Comparison of ENCODE assay signal across 32 cellular contexts in the genomic region with DNA sequence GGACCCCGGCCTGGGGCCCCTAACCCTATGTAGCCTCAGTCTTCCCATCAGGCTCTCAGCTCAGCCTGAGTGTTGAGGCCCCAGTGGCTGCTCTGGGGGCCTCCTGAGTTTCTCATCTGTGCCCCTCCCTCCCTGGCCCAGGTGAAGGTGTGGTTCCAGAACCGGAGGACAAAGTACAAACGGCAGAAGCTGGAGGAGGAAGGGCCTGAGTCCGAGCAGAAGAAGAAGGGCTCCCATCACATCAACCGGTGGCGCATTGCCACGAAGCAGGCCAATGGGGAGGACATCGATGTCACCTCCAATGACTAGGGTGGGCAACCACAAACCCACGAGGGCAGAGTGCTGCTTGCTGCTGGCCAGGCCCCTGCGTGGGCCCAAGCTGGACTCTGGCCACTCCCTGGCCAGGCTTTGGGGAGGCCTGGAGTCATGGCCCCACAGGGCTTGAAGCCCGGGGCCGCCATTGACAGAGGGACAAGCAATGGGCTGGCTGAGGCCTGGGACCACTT. TPM values are rescaled to one million over a fixed set of nuclear protein-coding genes. Genes with fewer than 3 reads are reported as not detected.
DNase-seq lines count a peak whose midpoint lies in the region; ATAC-seq, FAIRE-seq and TF ChIP-seq lines count a peak whose summit lies in the region.
"Had no signal": no experiment of that assay in that cellular context is flagged by ENCODE, and none has a peak within 500 bp of the region (broad histone marks: within the 10 kb centered on the region; RNA-seq: fewer than 3 reads in every experiment).

No MANE protein-coding gene starts in this region.

- peak in 2 of 3 donors; percentile 26 to 44 for DNase-seq in right cardiac atrium
- DNase-seq in left ventricle myocardium inferior: no peak
- DNase-seq in H1 (ENCODE audit: low read depth in 1 of 2, low spot score in 2 of 2): no peak
- DNase-seq in mucosa of descending colon: peak in 2 of 3 donors; percentile 47 to 55
- peak; percentile 48 for DNase-seq in upper lobe of right lung
- DNase-seq in A172 (ENCODE audit: low spot score): no peak
- DNase-seq: C1 segment of cervical spinal cord; CD4-positive, alpha-beta memory T cell; COR-L47; DMS53; GDM1; HFFc6; NCI-H1092; NCI-H1417 treated with DMSO at 0.1 percent for 48 hours; NCI-H1694 treated with DMSO at 0.1 percent for 48 hours; NCI-H2081; NCI-H226; NCI-H510A treated with DMSO at 0.1 percent for 48 hours; NCI-H748 treated with DMSO at 0.1 percent for 48 hours; PC-9; RPMI8226; SHP77 had no signal

- peaks cover 0 to 2% of the 10 kb centered on the region in 2 experiments for H4K20me1 ChIP-seq in H1 (replicated peaks in 1 of 2; ENCODE audit: control insufficient read depth in 1 of 2, insufficient read depth in 2 of 2, low read length in 2 of 2)

- no peak overlapping the region for H2BK120ac ChIP-seq in H1 (replicated peaks; ENCODE audit: low read depth, low read length)

- H3K27me3 ChIP-seq in right cardiac atrium (ENCODE audit: control insufficient read depth, insufficient read depth): no peaks in the 10 kb centered on the region
- H3K27me3 ChIP-seq in left ventricle myocardium inferior (ENCODE audit: low read depth): peaks cover 54% of the 10 kb centered on the region
- peaks cover under 1 to 32% (median 20%) of the 10 kb centered on the region in 4 experiments for H3K27me3 ChIP-seq in H1 (replicated peaks in 1 of 4; ENCODE audit: control insufficient read depth in 3 of 4, extremely low read depth in 1 of 4, insufficient read depth in 3 of 4, low read length in 3 of 4)
- peaks cover 18% of the 10 kb centered on the region for H3K27me3 ChIP-seq in upper lobe of right lung

- H3K18ac ChIP-seq in H1 (ENCODE audit: extremely low read depth, low read length): no peak overlapping the region

- TF ChIP-seq RAD21 in H1 (IDR thresholded peaks at IDR 0.05 in 1 of 2, conservative IDR thresholded peaks at IDR 0.05 in 1 of 2; ENCODE audit: low read depth in 2 of 2, low read length in 2 of 2): no peak

- H2BK12ac ChIP-seq in H1 (ENCODE audit: low read depth, low read length): no peak overlapping the region

- no peak overlapping the region for H3K56ac ChIP-seq in H1 (replicated peaks; ENCODE audit: insufficient read length, low read depth, low read length)

- no peak overlapping the region for H3K14ac ChIP-seq in H1 (ENCODE audit: insufficient read length)

- no peak overlapping the region for H2AK5ac ChIP-seq in H1 (ENCODE audit: low read depth, low read length)

- POLR2A ChIA-PET in H1 (lab: Charles Lee; ENCODE audit: partially characterized antibody): interaction anchor here (0.6 to 4.2 kb wide), 6 partner anchors 9 to 131 kb away, joined by 3 to 17 read pairs (median 4); no protein-coding TSS in a partner anchor

- H3K9me3 ChIP-seq in right cardiac atrium (ENCODE audit: control insufficient read depth, low read length): no peaks in the 10 kb centered on the region
- no peaks in the 10 kb centered on the region for H3K9me3 ChIP-seq in left ventricle myocardium inferior (replicated peaks)
- no peaks in the 10 kb centered on the region for H3K9me3 ChIP-seq in H1 (ENCODE audit: insufficient read depth in 2 of 2, low read depth in 1 of 2, low read length in 1 of 2)
- no peaks in the 10 kb centered on the region for H3K9me3 ChIP-seq in mucosa of descending colon
- no peaks in the 10 kb centered on the region for H3K9me3 ChIP-seq in upper lobe of right lung
- H3K9me3 ChIP-seq: HAP-1 had no signal

- H4K8ac ChIP-seq in H1 (ENCODE audit: extremely low read depth, insufficient read depth, low read length): no peak overlapping the region

- H2AFZ ChIP-seq in H1 (ENCODE audit: low read length): no peak overlapping the region
- H2AFZ ChIP-seq: GM23338, PC-9 had no signal

- H3K23ac ChIP-seq in H1 (ENCODE audit: insufficient read length): no peak overlapping the region

- intact Hi-C loops in right cardiac atrium (cut with DNase I) (no loop called here), left ventricle myocardium inferior (cut with micrococcal nuclease) (no loop called here), mucosa of descending colon (cut with DNase I, micrococcal nuclease) (no loop called here), upper lobe of right lung (cut with DNase I) (no loop called here)

- H3K36me3 ChIP-seq in left ventricle myocardium inferior (no peaks in the 10 kb centered on the region), H1 (ENCODE audit: control insufficient read depth in 2 of 4, insufficient read depth in 4 of 4, low read length in 3 of 4) (no peaks in the 10 kb centered on the region), mucosa of descending colon (ENCODE audit: low read depth) (no peaks in the 10 kb centered on the region), upper lobe of right lung (no peaks in the 10 kb centered on the region)
- H3K36me3 ChIP-seq: HAP-1 had no signal

- H3K4me1 ChIP-seq in right cardiac atrium (ENCODE audit: control insufficient read depth, insufficient read depth, low read length) (no peaks in the 10 kb centered on the region), left ventricle myocardium inferior (peaks cover 8% of the 10 kb centered on the region), H1 (replicated peaks in 1 of 4; ENCODE audit: control insufficient read depth in 3 of 4, insufficient read depth in 4 of 4, low read length in 3 of 4) (peaks cover 0 to 16% (median 9%) of the 10 kb centered on the region in 4 experiments; a peak in 5 of 7 replicates), mucosa of descending colon (ENCODE audit: low read depth) (no peaks in the 10 kb centered on the region), upper lobe of right lung (no peaks in the 10 kb centered on the region)
- H3K4me1 ChIP-seq: HAP-1 had no signal

- H2BK5ac ChIP-seq in H1 (ENCODE audit: low read depth, low read length): no peak overlapping the region

- ATAC-seq in right cardiac atrium (no peak), mucosa of descending colon (peak; percentile 49), upper lobe of right lung (no peak), HG02840 (IDR thresholded peaks at IDR 0.05; ENCODE audit: low FRiP score, unreplicated experiment) (no peak), HG03097 (IDR thresholded peaks at IDR 0.05; ENCODE audit: low FRiP score, unreplicated experiment) (no peak)
- ATAC-seq: GM12878, GM23338 had no signal

- 0 out of 2 replicates have a peak overlapping the region, but pooled peaks have one; percentile 34 for H2BK20ac ChIP-seq in H1 (ENCODE audit: low read length)

- H3K4me3 ChIP-seq in right cardiac atrium (ENCODE audit: low read length) (no peak overlapping the region), left ventricle myocardium inferior (no peak overlapping the region), H1 (ENCODE audit: extremely low read depth in 1 of 4, insufficient read depth in 2 of 4, low read depth in 3 of 4, low read length in 4 of 4) (no peak overlapping the region), mucosa of descending colon (no peak overlapping the region), upper lobe of right lung (no peak overlapping the region)
- H3K4me3 ChIP-seq: GM12878, GM23338, HAP-1, PC-9 had no signal

- H3K23me2 ChIP-seq in H1 (ENCODE audit: low read depth, low read length): no peaks in the 10 kb centered on the region

- no peak overlapping the region for H4K91ac ChIP-seq in H1 (replicated peaks; ENCODE audit: insufficient read length, low read length)

- 86% methylated on average over 12 of the region's 12 CpGs for WGBS in right cardiac atrium
- 90% methylated on average over 12 of the region's 12 CpGs; no CpG with 5 or more reads in 1 of the 2 experiments for whole genome bisulfite sequencing in H1 (ENCODE audit: extremely low coverage in 1 of 2, insufficient coverage in 1 of 2, insufficient read length in 1 of 2, insufficient replicate concordance in 2 of 2, low coverage in 1 of 2, low lambda C conversion rate in 2 of 2, missing lambda C conversion rate in 1 of 2), 2 experiments

- H3K27ac ChIP-seq in right cardiac atrium (ENCODE audit: low read length) (no peak overlapping the region), left ventricle myocardium inferior (replicated peaks) (no peak overlapping the region), H1 (ENCODE audit: low read depth, low read length) (no peak overlapping the region), upper lobe of right lung (no peak overlapping the region)
- H3K27ac ChIP-seq: KMS-11, PC-9 had no signal

- no peak overlapping the region for H3K4me2 ChIP-seq in H1 (ENCODE audit: insufficient read depth in 1 of 2, low read depth in 2 of 2, low read length in 2 of 2)
- H3K4me2 ChIP-seq: GM23338, KMS-11, PC-9 had no signal

- H3K4ac ChIP-seq in H1 (replicated peaks; ENCODE audit: insufficient read length, low read depth, low read length): no peak overlapping the region

- no peaks in the 10 kb centered on the region for H3K79me2 ChIP-seq in H1 (ENCODE audit: control insufficient read depth in 1 of 2, insufficient read depth in 2 of 2, low read length in 2 of 2)

- TF ChIP-seq EP300 in H1 (IDR thresholded peaks at IDR 0.05; ENCODE audit: borderline replicate concordance in 1 of 2, low read depth in 2 of 2, low read length in 2 of 2): no peak

- H3K79me1 ChIP-seq in H1 (ENCODE audit: low read depth, low read length): no peaks in the 10 kb centered on the region

- no peak for TF ChIP-seq POLR2A in H1 (IDR thresholded peaks at IDR 0.05; ENCODE audit: control extremely low read depth in 1 of 2, low read depth in 2 of 2, low read length in 2 of 2)

- no peak overlapping the region for H4K5ac ChIP-seq in H1 (ENCODE audit: insufficient read length, low read depth, low read length)

- H2BK15ac ChIP-seq in H1 (ENCODE audit: low read length): no peak overlapping the region

- TF ChIP-seq CTCF in left ventricle myocardium inferior (IDR thresholded peaks at IDR 0.05; ENCODE audit: borderline replicate concordance) (no peak), H1 (IDR thresholded peaks at IDR 0.05; ENCODE audit: control extremely low read depth in 1 of 3, insufficient read depth in 1 of 3, low read depth in 1 of 3, low read length in 3 of 3) (no peak), mucosa of descending colon (IDR thresholded peaks at IDR 0.05) (no peak), upper lobe of right lung (IDR thresholded peaks at IDR 0.05) (no peak)

- CTCF ChIA-PET in H1 (lab: Charles Lee; ENCODE audit: partially characterized antibody): interaction anchor here (0.9 to 25.6 kb wide), 19 partner anchors 7 to 243 kb away, joined by 3 to 490 read pairs (median 4); partner anchors contain the start of gene SPR

- H3K9ac ChIP-seq in H1 (replicated peaks in 1 of 4; ENCODE audit: extremely low read depth in 1 of 4, low read depth in 3 of 4, low read length in 3 of 4): no peak overlapping the region
- H3K9ac ChIP-seq: KMS-11 had no signal

- no peak for FAIRE-seq in H1 (lab: Jason Lieb, UNC)
- FAIRE-seq: A204.1, GM12878 had no signal

RNA-seq across cellular contexts. Expression of gene EMX1, which starts 16.4 kb away (rescaled TPM):
- not detected for total RNA-seq in right cardiac atrium
- 0.18 TPM for polyA plus RNA-seq in right cardiac atrium
- total RNA-seq in left ventricle myocardium inferior: not detected
- 4.8 and 4.9 TPM in 2 replicates for total RNA-seq in H1 (2021; fragmentation: NEBNext Ultra II Directional; extraction: Animal tissue kit (Norgen Biotek cat#: 25700))
- polyA plus RNA-seq in H1 (2011; rRNA removed): 2.4 and 3.3 TPM in 2 replicates
- polyA plus RNA-seq in H1 (2011; cell fraction: cytosol; rRNA removed): 2.8 TPM
- polyA plus RNA-seq in H1 (2011; cell fraction: nucleus; rRNA removed): 3.5 TPM
- 2.2 to 3.8 TPM (median 3.0 TPM) in 4 replicates for polyA plus RNA-seq in H1 (2012, experiment 1 of 2)
- 1.8 TPM for polyA plus RNA-seq in H1 (2012, experiment 2 of 2)
- polyA plus RNA-seq in H1 (2013, experiment 1 of 2): 3.2 TPM
- polyA plus RNA-seq in H1 (2013, experiment 2 of 2): 3.2 TPM
- polyA minus RNA-seq in H1 (2011; rRNA and poly(A)+ RNA removed): 1.1 and 2.1 TPM in 2 replicates
- polyA minus RNA-seq in H1 (2011; cell fraction: cytosol; rRNA and poly(A)+ RNA removed): 3.4 TPM
- polyA minus RNA-seq in H1 (2011; cell fraction: nucleus; rRNA and poly(A)+ RNA removed): 3.5 TPM
- 1 to 10 TPM in 2 of 3 donors, under 1 TPM in 1; 0.96 to 3.6 (median 1.6) TPM for total RNA-seq in mucosa of descending colon
- not detected for total RNA-seq in upper lobe of right lung
- 0.34 and 0.50 TPM in 2 replicates for total RNA-seq in A172 (2014; rRNA removed; shearing (Covaris generic))
- total RNA-seq: CD4-positive, alpha-beta memory T cell; HFFc6; PC-9; SK-MEL-5 had no signal
- polyA plus RNA-seq: AG04450; CD4-positive, alpha-beta memory T cell; IgD-negative memory B cell had no signal

RNA-seq across cellular contexts. Expression of gene SPR, which starts 46.5 kb away (rescaled TPM):
- 10 to 100 TPM; 35.9 to 56.3 (median 44.3) TPM for total RNA-seq in right cardiac atrium
- 50.3 TPM for polyA plus RNA-seq in right cardiac atrium
- 53.5 TPM for total RNA-seq in left ventricle myocardium inferior
- total RNA-seq in H1 (2021; fragmentation: NEBNext Ultra II Directional; extraction: Animal tissue kit (Norgen Biotek cat#: 25700)): 10.7 and 11.5 TPM in 2 replicates
- 4.2 and 4.5 TPM in 2 replicates for polyA plus RNA-seq in H1 (2011; rRNA removed)
- 8.9 TPM for polyA plus RNA-seq in H1 (2011; cell fraction: cytosol; rRNA removed)
- 5.4 TPM for polyA plus RNA-seq in H1 (2011; cell fraction: nucleus; rRNA removed)
- polyA plus RNA-seq in H1 (2012, experiment 1 of 2): 7.2 to 11.0 TPM (median 10.2 TPM) in 4 replicates
- polyA plus RNA-seq in H1 (2012, experiment 2 of 2): 9.2 TPM
- polyA plus RNA-seq in H1 (2013, experiment 1 of 2): 5.3 TPM
- 6.1 TPM for polyA plus RNA-seq in H1 (2013, experiment 2 of 2)
- 2.3 and 4.9 TPM in 2 replicates for polyA minus RNA-seq in H1 (2011; rRNA and poly(A)+ RNA removed)
- polyA minus RNA-seq in H1 (2011; cell fraction: cytosol; rRNA and poly(A)+ RNA removed): 4.0 TPM
- polyA minus RNA-seq in H1 (2011; cell fraction: nucleus; rRNA and poly(A)+ RNA removed): 2.3 TPM
- 10 to 100 TPM; 53.7 to 91.0 (median 60.9) TPM for total RNA-seq in mucosa of descending colon
- total RNA-seq in upper lobe of right lung: 44.1 TPM
- total RNA-seq in A172 (2014; rRNA removed; shearing (Covaris generic)): 84.0 and 104 TPM in 2 replicates
- total RNA-seq: CD4-positive, alpha-beta memory T cell had no signal
- polyA plus RNA-seq: IgD-negative memory B cell had no signal

Comparison
In these comparisons a context has a peak if more than half of its experiments do, and no peak if none do; other contexts are left out.
1. DNase-seq: peak in right cardiac atrium (2 of 3), mucosa of descending colon (2 of 3) and upper lobe of right lung (single experiment); none in left ventricle myocardium inferior (single experiment), H1 (0 of 2) and A172 (single experiment).